30 cellular contexts compared by ENCODE assay signal in the genomic region with DNA sequence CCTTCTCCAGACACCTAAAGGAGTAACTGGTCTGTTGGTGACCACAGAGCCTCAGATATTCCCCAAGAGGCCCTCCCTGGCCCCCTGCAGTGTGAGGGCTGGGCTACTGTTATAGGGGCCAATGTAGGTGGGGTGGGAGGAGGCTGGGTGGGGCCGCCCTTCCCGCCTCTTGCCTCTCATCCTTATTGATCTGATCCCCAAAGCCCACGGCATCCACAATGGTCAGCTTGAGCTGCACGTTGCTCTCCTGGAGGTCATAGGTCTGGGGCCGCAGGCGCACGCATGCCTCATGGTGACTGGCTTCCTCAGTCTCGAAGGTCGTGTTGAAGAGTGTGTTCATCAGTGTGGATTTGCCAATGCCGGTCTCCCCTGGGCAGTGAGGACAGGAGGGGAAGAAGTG. TPM values are rescaled to one million over a fixed set of nuclear protein-coding genes. Genes with fewer than 3 reads are reported as not detected.
"Had no signal": no experiment of that assay in that cellular context is flagged by ENCODE, and none has a peak within 500 bp of the region (broad histone marks: within the 10 kb centered on the region; RNA-seq: fewer than 3 reads in every experiment).

No MANE protein-coding gene starts in this region.

- H3K36me3 Mint-ChIP-seq: activated naive CD8-positive, alpha-beta T cell treated with anti-CD3 and anti-CD28 coated beads for 36 hours; stimulated activated memory B cell treated with anti-CD40 and anti-IgM and Interleukin-4, amounts not matched to agents 10 μg/mL and 1 μg/mL and 100 μg/mL, for 72 hours had no signal

- H3K27ac ChIP-seq: adrenal gland, body of pancreas, lower lobe of right lung, pancreas, prostate gland, tibial artery had no signal

- H3K4me1 Mint-ChIP-seq: activated CD4-positive, alpha-beta memory T cell treated with anti-CD3 and anti-CD28 coated beads, Interleukin-2, amount 10 ng/mL, durations not matched to agents 7 days and 5 days; activated CD4-positive, alpha-beta T cell treated with anti-CD3 and anti-CD28 coated beads, Interleukin-2, amount 10 ng/mL, durations not matched to agents 7 days and 5 days; activated naive CD8-positive, alpha-beta T cell treated with anti-CD3 and anti-CD28 coated beads for 36 hours; stimulated activated memory B cell treated with anti-CD40 and anti-IgM and Interleukin-4, amounts not matched to agents 10 μg/mL and 1 μg/mL and 100 μg/mL, for 72 hours had no signal

- ATAC-seq: body of pancreas; esophagus mucosa; lower lobe of right lung; pancreas; stimulated activated memory B cell treated with anti-CD40 and anti-IgM and Interleukin-4, amounts not matched to agents 10 μg/mL and 1 μg/mL and 100 μg/mL, for 72 hours; stimulated activated naive CD8-positive, alpha-beta T cell treated with anti-CD3 and anti-CD28 coated beads, Interleukin-15, amount 100 ng/mL, for 72 hours; T-helper 17 cell had no signal

- H3K9me3 Mint-ChIP-seq: activated CD4-positive, alpha-beta memory T cell treated with anti-CD3 and anti-CD28 coated beads, Interleukin-2, amount 10 ng/mL, durations not matched to agents 7 days and 5 days; activated CD4-positive, alpha-beta T cell treated with anti-CD3 and anti-CD28 coated beads, Interleukin-2, amount 10 ng/mL, durations not matched to agents 7 days and 5 days; activated naive CD4-positive, alpha-beta T cell treated with anti-CD3 and anti-CD28 coated beads for 36 hours; activated naive CD8-positive, alpha-beta T cell treated with anti-CD3 and anti-CD28 coated beads for 36 hours; nephron; stimulated activated memory B cell treated with anti-CD40 and anti-IgM and Interleukin-4, amounts not matched to agents 10 μg/mL and 1 μg/mL and 100 μg/mL, for 72 hours; stimulated activated naive CD8-positive, alpha-beta T cell treated with anti-CD3 and anti-CD28 coated beads, Interleukin-15, amount 100 ng/mL, for 72 hours had no signal

- H3K4me3 ChIP-seq: adrenal gland, body of pancreas, coronary artery, lower lobe of right lung, pancreas, prostate gland, smooth muscle cell, tibial artery had no signal

- H3K27me3 Mint-ChIP-seq: activated CD4-positive, alpha-beta memory T cell treated with anti-CD3 and anti-CD28 coated beads, Interleukin-2, amount 10 ng/mL, durations not matched to agents 7 days and 5 days; activated CD4-positive, alpha-beta T cell treated with anti-CD3 and anti-CD28 coated beads, Interleukin-2, amount 10 ng/mL, durations not matched to agents 7 days and 5 days; activated naive CD8-positive, alpha-beta T cell treated with anti-CD3 and anti-CD28 coated beads for 36 hours; stimulated activated memory B cell treated with anti-CD40 and anti-IgM and Interleukin-4, amounts not matched to agents 10 μg/mL and 1 μg/mL and 100 μg/mL, for 72 hours; stimulated activated naive CD8-positive, alpha-beta T cell treated with anti-CD3 and anti-CD28 coated beads, Interleukin-15, amount 100 ng/mL, for 72 hours; T-helper 17 cell had no signal

- DNase-seq: activated CD4-positive, alpha-beta memory T cell treated with anti-CD3 and anti-CD28 coated beads, Interleukin-2, amount 10 ng/mL, durations not matched to agents 7 days and 5 days; activated CD4-positive, alpha-beta T cell treated with anti-CD3 and anti-CD28 coated beads for 1 hour; activated CD4-positive, alpha-beta T cell treated with anti-CD3 and anti-CD28 coated beads, Interleukin-2, amount 10 ng/mL, durations not matched to agents 7 days and 5 days; activated effector memory CD4-positive, alpha-beta T cell treated with Interleukin-2 at 50 U/mL for 16 hours; activated naive CD4-positive, alpha-beta T cell treated with anti-CD3 and anti-CD28 coated beads for 36 hours; activated naive CD8-positive, alpha-beta T cell treated with anti-CD3 and anti-CD28 coated beads for 36 hours; aorta; body of pancreas; cerebellar nuclear complex; foreskin fibroblast; hippocampal formation; kidney; lower lobe of right lung; mesenchymal stem cell; retina; stimulated activated CD4-positive, alpha-beta T cell treated with anti-CD3 and anti-CD28 coated beads, Interleukin-1b, Interleukin-23, amount 100 ng/mL, for 48 hours; stimulated activated CD4-positive, alpha-beta T cell treated with anti-CD3 and anti-CD28 coated beads, Interleukin-4, amount 100 ng/mL, for 4 hours; stimulated activated CD8-positive, alpha-beta memory T cell treated with anti-CD3 and anti-CD28 coated beads, Interleukin-4, amount 100 ng/mL, for 48 hours; stimulated activated naive CD8-positive, alpha-beta T cell treated with anti-CD3 and anti-CD28 coated beads, Interleukin-15, amount 100 ng/mL, for 72 hours; substantia nigra; T-helper 17 cell; tibial artery had no signal

- H3K4me2 ChIP-seq: smooth muscle cell had no signal

- H3K4me1 ChIP-seq: pancreas, prostate gland had no signal

- H3K4me3 Mint-ChIP-seq: activated CD4-positive, alpha-beta memory T cell treated with anti-CD3 and anti-CD28 coated beads, Interleukin-2, amount 10 ng/mL, durations not matched to agents 7 days and 5 days; activated CD4-positive, alpha-beta T cell treated with anti-CD3 and anti-CD28 coated beads, Interleukin-2, amount 10 ng/mL, durations not matched to agents 7 days and 5 days; activated naive CD4-positive, alpha-beta T cell treated with anti-CD3 and anti-CD28 coated beads for 36 hours; activated naive CD8-positive, alpha-beta T cell treated with anti-CD3 and anti-CD28 coated beads for 36 hours; nephron; stimulated activated memory B cell treated with anti-CD40 and anti-IgM and Interleukin-4, amounts not matched to agents 10 μg/mL and 1 μg/mL and 100 μg/mL, for 72 hours; stimulated activated naive CD8-positive, alpha-beta T cell treated with anti-CD3 and anti-CD28 coated beads, Interleukin-15, amount 100 ng/mL, for 72 hours; T-helper 17 cell had no signal

- H3K36me3 ChIP-seq: prostate gland had no signal

- H3K9me3 ChIP-seq: adrenal gland, body of pancreas, lower lobe of right lung, pancreas, prostate gland, tibial artery had no signal

- H3K27me3 ChIP-seq: adrenal gland, body of pancreas, pancreas, tibial artery had no signal

- H3K27ac Mint-ChIP-seq: activated CD4-positive, alpha-beta memory T cell treated with anti-CD3 and anti-CD28 coated beads, Interleukin-2, amount 10 ng/mL, durations not matched to agents 7 days and 5 days; activated CD4-positive, alpha-beta T cell treated with anti-CD3 and anti-CD28 coated beads, Interleukin-2, amount 10 ng/mL, durations not matched to agents 7 days and 5 days; activated naive CD4-positive, alpha-beta T cell treated with anti-CD3 and anti-CD28 coated beads for 36 hours; activated naive CD8-positive, alpha-beta T cell treated with anti-CD3 and anti-CD28 coated beads for 36 hours; nephron; stimulated activated memory B cell treated with anti-CD40 and anti-IgM and Interleukin-4, amounts not matched to agents 10 μg/mL and 1 μg/mL and 100 μg/mL, for 72 hours; stimulated activated naive CD8-positive, alpha-beta T cell treated with anti-CD3 and anti-CD28 coated beads, Interleukin-15, amount 100 ng/mL, for 72 hours had no signal

RNA-seq across cellular contexts. Expression of a gene that starts 16.8 kb away (rescaled TPM):
- total RNA-seq: aorta, esophagus mucosa had no signal

RNA-seq across cellular contexts. Expression of a gene that starts 49.1 kb away (rescaled TPM):
- total RNA-seq: activated CD4-positive, alpha-beta memory T cell treated with anti-CD3 and anti-CD28 coated beads, Interleukin-2, amount 10 ng/mL, durations not matched to agents 7 days and 5 days; activated CD4-positive, alpha-beta T cell treated with anti-CD3 and anti-CD28 coated beads, Interleukin-2, amount 10 ng/mL, durations not matched to agents 7 days and 5 days; activated naive CD4-positive, alpha-beta T cell treated with anti-CD3 and anti-CD28 coated beads for 36 hours; T-helper 17 cell had no signal
